In genomic region chr16:30893744-30894539, GRCh38 we compare ENCODE assay signal across 8 cellular contexts. TPM values are rescaled to one million over a fixed set of nuclear protein-coding genes. Genes with fewer than 3 reads are reported as not detected.
DNase-seq lines count a peak whose midpoint lies in the region; ATAC-seq and TF ChIP-seq lines count a peak whose summit lies in the region.

Gene BCL7C (minus strand): TSS chr16:30894077. CDS start chr16:30893944, 133 bp downstream.

- peaks cover 47% of the 10 kb centered on the region for H3K4me1 ChIP-seq in Karpas-422 (ENCODE audit: low read length)
- H3K4me1 ChIP-seq in gastroesophageal sphincter, result peaks cover 0 to 44% (median 28%) of the 10 kb centered on the region in 3 donors

- H3K27ac ChIP-seq in Karpas-422 (ENCODE audit: low read length), result peak within 1 kb of the TSS; percentile 71
- H3K27ac ChIP-seq in gastroesophageal sphincter, result peak within 1 kb of the TSS; percentile 89 to 99 (median 98)

- peak in 3 of 4 experiments; percentile 49 to 75 (median 57) for TF ChIP-seq CTCF in gastroesophageal sphincter (IDR thresholded peaks at IDR 0.05)

- no peaks in the 10 kb centered on the region for H3K27me3 ChIP-seq in Karpas-422 (ENCODE audit: low read length)
- no peaks in the 10 kb centered on the region for H3K27me3 ChIP-seq in gastroesophageal sphincter

- no peaks in the 10 kb centered on the region for H4K20me1 ChIP-seq in Karpas-422 (ENCODE audit: insufficient read depth, low read depth, low read length)

- no peaks in the 10 kb centered on the region for H3K36me3 ChIP-seq in Karpas-422 (ENCODE audit: insufficient read depth, low read length)
- H3K36me3 ChIP-seq in gastroesophageal sphincter, result peaks cover 0 to 37% of the 10 kb centered on the region in 2 donors

- DNase-seq in ELF-1 (ENCODE audit: low read depth, low spot score) (peak; percentile 87), Karpas-422 (peak; percentile 96), SK-MEL-5 (ENCODE audit: low read depth, low spot score) (peak; percentile 88), nucleus accumbens (lab: John Stamatoyannopoulos, UW) (peak in 54 of 56 donors; percentile 28 to 91 (median 76)), superior temporal gyrus (ENCODE audit: extremely low spot score) (peak; percentile 66)
- peak; percentile 87 for DNase-seq in activated naive CD4-positive, alpha-beta T cell treated with Interleukin-2 at 50 U/mL for 16 hours

- H3K9me3 ChIP-seq in Karpas-422 (ENCODE audit: low read length) (no peaks in the 10 kb centered on the region), gastroesophageal sphincter (no peaks in the 10 kb centered on the region)

- no peaks in the 10 kb centered on the region for H3K9me2 ChIP-seq in Karpas-422 (replicated peaks; ENCODE audit: insufficient read depth, low read length)

- TF ChIP-seq POLR2A in gastroesophageal sphincter (IDR thresholded peaks at IDR 0.05), result peak; percentile 52 to 89

- peaks cover 12% of the 10 kb centered on the region for H3K79me2 ChIP-seq in Karpas-422 (ENCODE audit: low read length)

- H3K4me3 ChIP-seq in Karpas-422 (ENCODE audit: low read length), result peak within 1 kb of the TSS; percentile 77
- H3K4me3 ChIP-seq in gastroesophageal sphincter, result peak within 1 kb of the TSS; percentile 79 to 86

- H2AFZ ChIP-seq in Karpas-422 (ENCODE audit: low read length), result peak within 1 kb of the TSS; percentile 22; the same call in 1 of the 2 replicates

- peak within 1 kb of the TSS; percentile 75 for H3K4me2 ChIP-seq in Karpas-422 (ENCODE audit: low read depth, low read length, poor library complexity, severe bottlenecking)

- in situ Hi-C loops in SK-MEL-5 (cut with HindIII; ENCODE audit: low pct_unique_long_range_greater_than_20kb, low sequenced_read_pairs), result no loop called here

- H3K9ac ChIP-seq in Karpas-422 (ENCODE audit: low read length), result peak within 1 kb of the TSS; percentile 94

- ATAC-seq in GM21786 (IDR thresholded peaks at IDR 0.05; ENCODE audit: unreplicated experiment), result peak; percentile 77
- peak; percentile 84 for ATAC-seq in gastroesophageal sphincter

- TF ChIP-seq EP300 in gastroesophageal sphincter (IDR thresholded peaks at IDR 0.05), result no peak

- no CpG with 5 or more reads among the region's 97 CpGs for WGBS in gastroesophageal sphincter (ENCODE audit: low coverage in 1 of 2), 2 donors

RNA-seq across cellular contexts. Expression of gene BCL7C, which starts in this region (rescaled TPM):
- total RNA-seq in Karpas-422 (2014; rRNA removed; shearing (Covaris generic); ENCODE audit: low replicate concordance), result 27.4 and 59.7 TPM in 2 replicates
- 21.5 and 22.0 TPM in 2 replicates for total RNA-seq in SK-MEL-5 (2014; rRNA removed; shearing (Covaris generic))
- polyA plus RNA-seq in SK-MEL-5 (2015; cell fraction: cytosol; rRNA removed), result 30.4 and 31.0 TPM in 2 replicates
- polyA plus RNA-seq in SK-MEL-5 (2015; cell fraction: nucleus; rRNA removed), result 1.7 and 6.4 TPM in 2 replicates
- 10 to 100 TPM; 39.2 to 48.7 (median 42.0) TPM for total RNA-seq in gastroesophageal sphincter

Comparison
In these comparisons a context has a peak if more than half of its experiments do, and no peak if none do; other contexts are left out.
1. Peak in every context shown above with its lines: DNase-seq, ATAC-seq, H3K4me3 ChIP-seq and H3K27ac ChIP-seq.